Comparison of ENCODE assay signal across 8 cellular contexts in the genomic region with DNA sequence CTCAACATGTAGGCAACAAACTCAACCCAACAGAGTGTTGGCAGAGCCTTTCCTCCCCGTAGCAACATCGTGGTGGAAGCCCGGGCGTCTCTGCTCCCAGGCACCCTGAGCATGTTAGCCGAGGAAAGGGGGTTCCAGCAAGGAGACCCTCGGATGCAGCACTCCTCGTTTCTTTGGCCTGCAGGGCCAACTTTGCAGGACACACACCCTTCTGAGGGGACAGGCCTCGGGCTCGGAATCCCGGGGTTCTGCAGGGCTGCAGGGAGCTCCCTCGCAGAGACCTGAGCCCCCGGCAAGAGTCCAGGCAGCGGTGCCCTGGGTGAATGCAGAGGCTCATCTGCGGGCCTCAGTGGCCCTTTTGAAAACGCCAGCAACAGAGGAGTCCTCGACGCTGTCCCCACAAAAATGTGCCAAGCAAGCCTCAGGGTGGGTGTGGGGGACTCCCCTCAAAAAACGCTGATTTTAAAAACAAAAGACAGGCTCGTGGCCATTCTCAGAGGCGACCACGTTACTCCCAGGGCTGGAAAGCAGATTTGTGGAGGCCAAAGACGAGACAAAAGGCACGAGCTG. TPM values are rescaled to one million over a fixed set of nuclear protein-coding genes. Genes with fewer than 3 reads are reported as not detected.
A peak's percentile ranks its signal among the peaks of the same experiment; 100 is the strongest.
DNase-seq lines count a peak whose midpoint lies in the region; TF ChIP-seq lines count a peak whose summit lies in the region.

No MANE protein-coding gene starts in this region.

- no peak for DNase-seq in coronary artery (ENCODE audit: low spot score)
- peak; percentile 50 for DNase-seq in medulla oblongata (ENCODE audit: extremely low spot score)
- DNase-seq in transverse colon: no peak
- no peak for DNase-seq in stimulated activated CD4-positive, alpha-beta T cell treated with anti-CD3 and anti-CD28 coated beads, Interleukin-2, amount 100 ng/mL, for 24 hours
- DNase-seq in DMS53 treated with DMSO at 0.1 percent for 48 hours (lab: John Stamatoyannopoulos, UW; ENCODE audit: unreplicated experiment): no peak
- no peak for DNase-seq in putamen (ENCODE audit: low spot score)

- H2AFZ ChIP-seq in Loucy (ENCODE audit: low read length): no peak overlapping the region

- H3K9me2 ChIP-seq in Loucy (replicated peaks; ENCODE audit: low read depth, low read length): no peaks in the 10 kb centered on the region

- H3K4me3 ChIP-seq in BLaER1 treated with 17β-estradiol and CSF1 and Interleukin-3, amounts not matched to agents 10 nM and 100 nM: peak overlapping the region; percentile 82 to 92 (median 88)
- H3K4me3 ChIP-seq in Loucy (ENCODE audit: low read length, poor library complexity, severe bottlenecking) (peak overlapping the region; percentile 52), coronary artery (peak overlapping the region; percentile 96), transverse colon (peak overlapping the region; percentile 72 to 95 (median 82))

- H3K27ac ChIP-seq in BLaER1 treated with 17β-estradiol and CSF1 and Interleukin-3, amounts not matched to agents 10 nM and 100 nM: peak overlapping the region in 10 of 11 experiments; percentile 79 to 92 (median 90); a peak in 19 of 22 replicates
- peak overlapping the region; percentile 15 to 55 for H3K27ac ChIP-seq in coronary artery
- H3K27ac ChIP-seq in transverse colon: peak overlapping the region; percentile 65 to 87 (median 83)

- peak overlapping the region; percentile 90 to 100 (median 97) for H3K4me2 ChIP-seq in BLaER1 treated with 17β-estradiol and CSF1 and Interleukin-3, amounts not matched to agents 10 nM and 100 nM
- peak overlapping the region; percentile 30 for H3K4me2 ChIP-seq in Loucy (ENCODE audit: low read depth, low read length, poor library complexity, severe bottlenecking)

- in situ Hi-C loops in transverse colon (cut with MboI; ENCODE audit: low pct_ligation_motif_present in 1 of 4, low pct_unique_long_range_greater_than_20kb in 1 of 4, low sequenced_read_pairs in 3 of 4): loop anchor here in 2 of 4 donors (10.0 to 25.0 kb wide), 3 partner anchors 105 to 155 kb away; no protein-coding TSS in a partner anchor

- peak overlapping the region; percentile 84 to 97 (median 92); a peak in 21 of 22 replicates for H3K9ac ChIP-seq in BLaER1 treated with 17β-estradiol and CSF1 and Interleukin-3, amounts not matched to agents 10 nM and 100 nM
- no peak overlapping the region for H3K9ac ChIP-seq in Loucy (ENCODE audit: low read depth, low read length, poor library complexity, severe bottlenecking)

- H3K27me3 ChIP-seq in BLaER1 treated with 17β-estradiol and CSF1 and Interleukin-3, amounts not matched to agents 10 nM and 100 nM: peaks cover 0 to 33% (median 0%) of the 10 kb centered on the region in 11 experiments; a peak in 4 of 22 replicates
- H3K27me3 ChIP-seq in Loucy (ENCODE audit: insufficient read depth, low read length, poor library complexity, severe bottlenecking) (no peaks in the 10 kb centered on the region), transverse colon (no peaks in the 10 kb centered on the region)

- H3K4me1 ChIP-seq in BLaER1 treated with 17β-estradiol and CSF1 and Interleukin-3, amounts not matched to agents 10 nM and 100 nM: peaks cover 6 to 30% (median 24%) of the 10 kb centered on the region in 10 experiments
- H3K4me1 ChIP-seq in Loucy (ENCODE audit: insufficient read depth, low read length, poor library complexity, severe bottlenecking) (peaks cover 4% of the 10 kb centered on the region), transverse colon (peaks cover 0 to 22% (median 15%) of the 10 kb centered on the region in 4 donors)

- H3F3A ChIP-seq in Loucy (ENCODE audit: low read depth): 0 out of 2 replicates have a peak, but pooled peaks cover 2% of the 10 kb centered on the region

- no peak for TF ChIP-seq EP300 in transverse colon (IDR thresholded peaks at IDR 0.05; ENCODE audit: low read depth)

- no peak for TF ChIP-seq POLR2A in transverse colon (IDR thresholded peaks at IDR 0.05)

- intact Hi-C loops in transverse colon (cut with DNase I; ENCODE audit: low total_unique reads): loop anchor here (2.0 kb wide), 1 partner anchor 159 kb away; no protein-coding TSS in a partner anchor

- peaks cover 0 to 9% (median 0%) of the 10 kb centered on the region in 11 experiments; a peak in 3 of 22 replicates for H3K36me3 ChIP-seq in BLaER1 treated with 17β-estradiol and CSF1 and Interleukin-3, amounts not matched to agents 10 nM and 100 nM
- H3K36me3 ChIP-seq in Loucy (ENCODE audit: insufficient read depth, low read length) (no peaks in the 10 kb centered on the region), transverse colon (no peaks in the 10 kb centered on the region)

- peaks cover 0 to 38% (median 8%) of the 10 kb centered on the region in 11 experiments; a peak in 6 of 22 replicates for H4K20me1 ChIP-seq in BLaER1 treated with 17β-estradiol and CSF1 and Interleukin-3, amounts not matched to agents 10 nM and 100 nM
- no peaks in the 10 kb centered on the region for H4K20me1 ChIP-seq in Loucy (ENCODE audit: insufficient read depth, low read length, poor library complexity, severe bottlenecking)

- TF ChIP-seq CTCF in Loucy (conservative IDR thresholded peaks at IDR 0.05; ENCODE audit: low read length) (no peak), coronary artery (IDR thresholded peaks at IDR 0.05) (no peak), transverse colon (IDR thresholded peaks at IDR 0.05) (no peak)

- H3K79me2 ChIP-seq in Loucy (ENCODE audit: insufficient read depth, low read length): no peaks in the 10 kb centered on the region

- WGBS in transverse colon (ENCODE audit: low coverage in 1 of 2), 2 donors: 0 to 7% methylated on average over 9 to 23 of the region's 23 CpGs

- H3K9me3 ChIP-seq in BLaER1 treated with 17β-estradiol and CSF1 and Interleukin-3, amounts not matched to agents 10 nM and 100 nM (replicated peaks in 1 of 11): peaks cover 0 to 12% (median 6%) of the 10 kb centered on the region in 11 experiments; a peak in 10 of 22 replicates
- no peaks in the 10 kb centered on the region for H3K9me3 ChIP-seq in Loucy (ENCODE audit: insufficient read depth, low read depth, low read length)
- H3K9me3 ChIP-seq in transverse colon: no peaks in the 10 kb centered on the region

RNA-seq across cellular contexts. Expression of a gene that starts 1.4 kb away (rescaled TPM):
- total RNA-seq in transverse colon: 10 to 100 TPM; 29.2 to 42.2 (median 38.2) TPM

Comparison
In these comparisons a context has a peak if more than half of its experiments do, and no peak if none do; other contexts are left out.
1. H3K27ac ChIP-seq: peak in every context shown above with its lines; median percentile 90 in BLaER1 treated with 17β-estradiol and CSF1 and Interleukin-3, amounts not matched to agents 10 nM and 100 nM; 83 in transverse colon; 35 in coronary artery.